In genomic region chr6:104859225-104860146, GRCh38 we compare ENCODE assay signal across 8 cellular contexts. TPM values are rescaled to one million over a fixed set of nuclear protein-coding genes. Genes with fewer than 3 reads are reported as not detected.
DNase-seq lines count a peak whose midpoint lies in the region; ATAC-seq, FAIRE-seq and TF ChIP-seq lines count a peak whose summit lies in the region.

TSS of gene HACE1 (minus strand) at chr6:104859919. CDS start at chr6:104859642, 277 bp downstream.

- ATAC-seq in HG02981 (IDR thresholded peaks at IDR 0.05; ENCODE audit: unreplicated experiment) (peak; percentile 99), GM12878 (peak; percentile 99), gastrocnemius medialis (peak; percentile 97 to 98)

- H3K4me3 ChIP-seq in GM12878 (peak within 1 kb of the TSS; percentile 100), gastrocnemius medialis (peak within 1 kb of the TSS; percentile 75 to 99 (median 84))

- H3K36me3 ChIP-seq in GM12878 (ENCODE audit: control insufficient read depth in 2 of 2, insufficient read depth in 2 of 2, low read length in 1 of 2) = no peaks in the 10 kb centered on the region
- H3K36me3 ChIP-seq in gastrocnemius medialis = no peaks in the 10 kb centered on the region

- no peak for FAIRE-seq in GM12878 (lab: Jason Lieb, UNC)

- intact Hi-C loops in GM12878 (cut with micrococcal nuclease; ENCODE audit: unreplicated experiment) = no loop called here
- intact Hi-C loops in gastrocnemius medialis (cut with DNase I; ENCODE audit: low total_unique reads) = no loop called here

- H3K4me1 ChIP-seq in GM12878 (ENCODE audit: control insufficient read depth, insufficient read depth, low read length) = no peaks in the 10 kb centered on the region
- peaks cover 7 to 10% of the 10 kb centered on the region in 2 donors for H3K4me1 ChIP-seq in gastrocnemius medialis

- peak; percentile 78 for TF ChIP-seq POLR2A in GM12878 (IDR thresholded peaks at IDR 0.05; ENCODE audit: low read depth, low read length)
- peak; percentile 42 to 44 for TF ChIP-seq POLR2A in gastrocnemius medialis (IDR thresholded peaks at IDR 0.05)

- no peaks in the 10 kb centered on the region for H4K20me1 ChIP-seq in GM12878 (ENCODE audit: control insufficient read depth, insufficient read depth)

- RAD21 ChIA-PET in GM12878 (lab: Charles Lee; ENCODE audit: unreplicated experiment) = interaction anchor here (0.6 to 1.4 kb wide), 2 partner anchors 14 to 218 kb away, joined by 3 to 4 read pairs; no protein-coding TSS in a partner anchor

- 2% methylated on average over 81 of the region's 89 CpGs for WGBS in GM12878 (ENCODE audit: insufficient coverage, insufficient replicate concordance, low lambda C conversion rate, missing lambda C conversion rate)

- no peaks in the 10 kb centered on the region for H3K9me3 ChIP-seq in GM12878 (replicated peaks; ENCODE audit: control insufficient read depth, insufficient read depth, low read length)
- no peaks in the 10 kb centered on the region for H3K9me3 ChIP-seq in gastrocnemius medialis

- SMC1A ChIA-PET in GM12878 (lab: Charles Lee; ENCODE audit: uncharacterized antibody, unreplicated experiment) = interaction anchor here (0.7 to 2.7 kb wide), 5 partner anchors 10 to 70 kb away, joined by 3 to 12 read pairs (median 3); no protein-coding TSS in a partner anchor

- TF ChIP-seq EP300 in GM12878 (IDR thresholded peaks at IDR 0.05; ENCODE audit: borderline replicate concordance in 1 of 2, control insufficient read depth in 1 of 2, low read depth in 2 of 2, low read length in 2 of 2) = no peak

- CTCF ChIA-PET in GM12878 (lab: Yijun Ruan, JAX) = interaction anchor here (1.0 to 2.7 kb wide), 4 partner anchors 12 to 227 kb away, joined by 3 to 18 read pairs (median 4); no protein-coding TSS in a partner anchor

- peak within 1 kb of the TSS; percentile 98 for H3K4me2 ChIP-seq in GM12878 (ENCODE audit: control insufficient read depth, insufficient read depth)

- in situ Hi-C loops in GM12878 (cut with MboI) = no loop called here
- in situ Hi-C loops in gastrocnemius medialis (cut with MboI; ENCODE audit: low sequenced_read_pairs in 4 of 4) = no loop called here

- no peaks in the 10 kb centered on the region for H3K27me3 ChIP-seq in GM12878 (replicated peaks in 1 of 2; ENCODE audit: control insufficient read depth in 2 of 2, insufficient read depth in 2 of 2, low read length in 1 of 2)
- no peaks in the 10 kb centered on the region for H3K27me3 ChIP-seq in gastrocnemius medialis

- no peak for TF ChIP-seq RAD21 in GM12878 (IDR thresholded peaks at IDR 0.05; ENCODE audit: insufficient read depth, low read depth, low read length)

- H3K27ac ChIP-seq in GM12878 (ENCODE audit: control insufficient read depth, insufficient read depth) = peak within 1 kb of the TSS; percentile 42
- peak within 1 kb of the TSS; percentile 69 to 81 (median 76) for H3K27ac ChIP-seq in gastrocnemius medialis

- H2AFZ ChIP-seq in GM12878 (ENCODE audit: control insufficient read depth, low read depth, low read length) = peak within 1 kb of the TSS; percentile 98

- TF ChIP-seq CTCF in GM12878 (IDR thresholded peaks at IDR 0.05 in 2 of 3, conservative IDR thresholded peaks at IDR 0.05 in 1 of 3; ENCODE audit: control insufficient read depth in 2 of 3, extremely low read depth in 1 of 3, insufficient read depth in 1 of 3, low read depth in 3 of 3, low read length in 3 of 3) (peak in 1 of 3 experiments; percentile 9; a peak in 1 of 6 replicates), gastrocnemius medialis (IDR thresholded peaks at IDR 0.05 in 4 of 5, conservative IDR thresholded peaks at IDR 0.05 in 1 of 5) (peak in 2 of 5 experiments; percentile 8 to 30)

- H3K79me2 ChIP-seq in GM12878 (ENCODE audit: control insufficient read depth, insufficient read depth, low read length) = no peaks in the 10 kb centered on the region

- TSS peak; percentile 82 for BruUV-seq in GM12878 (replicated peaks; lab: Mats Ljungman, UMichigan)

- peak; percentile 84 for DNase-seq in NK-92 treated with Interleukin-12 subunit alpha and Interleukin-12 subunit beta, amount 100 ng/mL, for 24 hours (lab: John Stamatoyannopoulos, UW)
- DNase-seq in NK-92 (lab: John Stamatoyannopoulos, UW; ENCODE audit: unreplicated experiment) (no peak), NCI-H2029 (lab: John Stamatoyannopoulos, UW) (peak; percentile 75), T1000 (lab: John Stamatoyannopoulos, UW) (peak; percentile 88), GM12878 (ENCODE audit: low read depth, low spot score) (peak; percentile 45), iPS DF 4.7 (ENCODE audit: extremely low read depth, low spot score) (peak; percentile 58), gastrocnemius medialis (peak; percentile 74 to 78)

- POLR2A ChIA-PET in GM12878 (lab: Charles Lee) = interaction anchor here (0.6 to 1.0 kb wide), 2 partner anchors 70 to 339 kb away, joined by 3 read pairs; no protein-coding TSS in a partner anchor

- H3K9ac ChIP-seq in GM12878 (ENCODE audit: control insufficient read depth, insufficient read depth, low read length) = peak within 1 kb of the TSS; percentile 74

TF ChIP-seq in GM12878, 131 proteins besides CTCF, POLR2A, EP300 and RAD21 (continues in another document):
- no peak for TF ChIP-seq CHD1 (IDR thresholded peaks at IDR 0.05; ENCODE audit: low read depth, low read length)
- no peak for TF ChIP-seq ZZZ3 (IDR thresholded peaks at IDR 0.05; ENCODE audit: control insufficient read depth, insufficient read length, low read depth)
- TF ChIP-seq WRNIP1 (IDR thresholded peaks at IDR 0.05; ENCODE audit: borderline replicate concordance, low read depth, low read length) = no peak
- TF ChIP-seq E2F8 (IDR thresholded peaks at IDR 0.05; ENCODE audit: low read depth, partially characterized antibody) = no peak
- peak; percentile 86 for TF ChIP-seq TARDBP (IDR thresholded peaks at IDR 0.05; ENCODE audit: borderline replicate concordance)
- no peak for TF ChIP-seq MAX (IDR thresholded peaks at IDR 0.05; ENCODE audit: low read depth, low read length)
- no peak for TF ChIP-seq ZBTB11 (CRISPR knock-in tag; IDR thresholded peaks at IDR 0.05)

RNA-seq across cellular contexts. Expression of gene HACE1, which starts in this region (rescaled TPM):
- total RNA-seq in GM12878 (2013; cell fraction: nucleolus; rRNA removed) = 111 and 115 TPM in 2 replicates
- 6.4 and 7.7 TPM in 2 replicates for total RNA-seq in GM12878 (2014; rRNA removed)
- total RNA-seq in GM12878 (2014; rRNA removed; fragmentation: Illumina TruSeq; extraction: Trizol) = 6.7 and 7.4 TPM in 2 replicates
- 6.0 and 6.7 TPM in 2 replicates for total RNA-seq in GM12878 (2021)
- polyA plus RNA-seq in GM12878 (2011; ENCODE audit: low read depth) = 3.8 TPM
- polyA plus RNA-seq in GM12878 (2011; rRNA removed) = 16.9 and 31.2 TPM in 2 replicates
- polyA plus RNA-seq in GM12878 (2011; cell fraction: cytosol; rRNA removed) = 6.7 and 6.8 TPM in 2 replicates
- 17.1 and 22.9 TPM in 2 replicates for polyA plus RNA-seq in GM12878 (2011; cell fraction: nucleus; rRNA removed)
- 3.6 and 6.1 TPM in 2 replicates for polyA plus RNA-seq in GM12878 (2012)
- polyA plus RNA-seq in GM12878 (2014; fragmentation: Illumina TruSeq; extraction: Trizol) = 5.3 and 5.5 TPM in 2 replicates
- polyA plus RNA-seq in GM12878 (2014; fragmentation: Nextera tagmentation; extraction: Ambion mirVana) = 1 to 10 TPM; 1.6 to 2.6 TPM
- polyA plus RNA-seq in GM12878 (2014; rRNA removed) = 4.7 and 5.7 TPM in 2 replicates
- 1 to 10 TPM; 3.6 to 5.0 TPM for polyA plus RNA-seq in GM12878 (2016; fragmentation: Nextera tagmentation; extraction: Ambion mirVana)
- 21.7 and 32.0 TPM in 2 replicates for polyA minus RNA-seq in GM12878 (2011; rRNA and poly(A)+ RNA removed)
- polyA minus RNA-seq in GM12878 (2011; cell fraction: cytosol; rRNA and poly(A)+ RNA removed) = 4.5 and 8.6 TPM in 2 replicates
- 21.2 and 31.7 TPM in 2 replicates for polyA minus RNA-seq in GM12878 (2011; cell fraction: nucleus; rRNA and poly(A)+ RNA removed)
- 1 to 10 TPM; 3.6 to 9.0 (median 5.1) TPM for total RNA-seq in gastrocnemius medialis
